17 cellular contexts compared by ENCODE assay signal in the genomic region with DNA sequence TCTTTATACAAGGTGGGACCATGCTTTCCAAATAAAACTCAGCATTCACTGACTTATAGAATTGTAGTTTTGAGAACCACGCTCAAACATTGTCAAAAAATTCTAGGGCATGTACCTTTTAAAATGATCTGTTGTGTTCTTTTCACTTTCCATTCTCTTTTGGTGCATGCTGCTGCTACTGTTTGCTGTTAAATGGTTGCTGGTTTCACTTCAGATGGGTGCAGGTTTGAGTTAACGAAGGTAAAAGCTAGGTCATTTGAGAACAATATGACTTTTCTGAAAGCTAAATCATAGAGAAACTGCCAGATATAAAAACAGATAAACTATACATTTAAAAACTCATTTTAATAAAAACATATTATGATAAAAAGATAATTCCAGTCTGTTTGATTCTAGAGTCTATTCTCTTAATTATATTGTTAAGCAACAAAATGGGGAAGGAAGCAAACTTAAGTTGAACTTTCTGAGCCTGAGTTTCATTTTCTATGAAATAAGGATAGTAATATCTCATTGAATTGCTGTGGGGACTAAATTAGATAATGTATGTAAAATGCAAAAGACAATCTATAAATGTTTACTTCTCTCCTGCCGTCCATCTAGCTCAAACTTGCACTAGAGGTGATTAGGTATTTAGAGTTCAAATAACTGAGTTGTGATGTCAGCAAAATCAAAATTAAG.
DNase-seq lines count a peak whose midpoint lies in the region; ATAC-seq and TF ChIP-seq lines count a peak whose summit lies in the region.
"Had no signal": no experiment of that assay in that cellular context is flagged by ENCODE, and none has a peak within 500 bp of the region (broad histone marks: within the 10 kb centered on the region; RNA-seq: fewer than 3 reads in every experiment).

No MANE protein-coding gene starts in this region.

- no peak for TF ChIP-seq CTCF in GM13977 (IDR thresholded peaks at IDR 0.05; ENCODE audit: extremely low read depth, insufficient read depth, missing control alignments)
- TF ChIP-seq CTCF in psoas muscle (IDR thresholded peaks at IDR 0.05): no peak

- no peak overlapping the region for H3K4me3 ChIP-seq in psoas muscle
- H3K4me3 ChIP-seq: lung, pancreas had no signal

- peaks cover 3% of the 10 kb centered on the region for H3K9me3 ChIP-seq in psoas muscle
- H3K9me3 ChIP-seq: pancreas had no signal

- ATAC-seq in GM19328 (IDR thresholded peaks at IDR 0.05; ENCODE audit: unreplicated experiment) (peak; percentile 89), HG02623 (IDR thresholded peaks at IDR 0.05; ENCODE audit: unreplicated experiment) (peak; percentile 89), HG03378 (IDR thresholded peaks at IDR 0.05; ENCODE audit: unreplicated experiment) (peak; percentile 81), psoas muscle (no peak), HG03097 (IDR thresholded peaks at IDR 0.05; ENCODE audit: low FRiP score, unreplicated experiment) (no peak)
- ATAC-seq: activated T-helper 17 cell treated with anti-CD3 and anti-CD28 coated beads, Interleukin-2, amount 50 U/mL, for 72 hours; pancreas had no signal

- H3K4me1 ChIP-seq in psoas muscle: no peaks in the 10 kb centered on the region
- H3K4me1 ChIP-seq: pancreas had no signal

- H3K36me3 ChIP-seq in psoas muscle (ENCODE audit: insufficient read depth in 1 of 2, low read depth in 1 of 2): no peaks in the 10 kb centered on the region
- H3K36me3 ChIP-seq: pancreas had no signal

- intact Hi-C loops in psoas muscle (cut with DNase I): no loop called here

- no peaks in the 10 kb centered on the region for H3K27me3 ChIP-seq in psoas muscle (ENCODE audit: insufficient read depth in 3 of 3, low read length in 2 of 3)
- H3K27me3 ChIP-seq: pancreas had no signal

- in situ Hi-C loops in GM13977 (cut with MboI; ENCODE audit: low pct_unique_long_range_greater_than_20kb, low sequenced_read_pairs, unreplicated experiment): no loop called here

- DNase-seq in GM13977 (ENCODE audit: low spot score) (peak; percentile 36), NCI-H2171 treated with DMSO at 0.1 percent for 48 hours (lab: John Stamatoyannopoulos, UW) (no peak), OCI-M2 (lab: John Stamatoyannopoulos, UW; ENCODE audit: unreplicated experiment) (no peak), psoas muscle (no peak)
- DNase-seq: activated CD4-positive, alpha-beta T cell treated with anti-CD3 and anti-CD28 coated beads for 4 hours; AML-193; GOT3; hypothalamus; pancreas; stimulated activated CD4-positive, alpha-beta T cell treated with anti-CD3 and anti-CD28 coated beads, Interleukin-4, amount 100 ng/mL, for 1 hour had no signal

- 80 to 86% (median 81%) methylated on average over 3 of the region's 3 CpGs for WGBS in psoas muscle, 3 donors

- no peak overlapping the region for H3K27ac ChIP-seq in psoas muscle
- H3K27ac ChIP-seq: KMS-11, pancreas had no signal

Comparison
In these comparisons a context has a peak if more than half of its experiments do, and no peak if none do; other contexts are left out.
1. ATAC-seq: peak in GM19328 (single experiment), HG02623 (single experiment) and HG03378 (single experiment); none in psoas muscle (0 of 4) and HG03097 (single experiment).